ENCODE assay signal across 13 cellular contexts in genomic region chr21:46091631-46092025, GRCh38. TPM values are rescaled to one million over a fixed set of nuclear protein-coding genes. Genes with fewer than 3 reads are reported as not detected.
A peak's percentile ranks its signal among the peaks of the same experiment; 100 is the strongest.
DNase-seq lines count a peak whose midpoint lies in the region; ATAC-seq, FAIRE-seq and TF ChIP-seq lines count a peak whose summit lies in the region.
"Had no signal": no experiment of that assay in that cellular context is flagged by ENCODE, and none has a peak within 500 bp of the region (broad histone marks: within the 10 kb centered on the region; RNA-seq: fewer than 3 reads in every experiment).

No MANE protein-coding gene starts in this region.

- H3K36me3 Mint-ChIP-seq in astrocyte (ENCODE audit: low read depth, unreplicated experiment), result no peaks in the 10 kb centered on the region
- peaks cover 7% of the 10 kb centered on the region for H3K36me3 Mint-ChIP-seq in stimulated activated effector memory CD8-positive, alpha-beta T cell treated with anti-CD3 and anti-CD28 coated beads, Interleukin-12 subunit alpha, Interleukin-12 subunit beta, amount 100 ng/mL, for 72 hours
- H3K36me3 Mint-ChIP-seq: brain had no signal

- H3K36me3 ChIP-seq in BLaER1 (no peaks in the 10 kb centered on the region), astrocyte (ENCODE audit: insufficient read depth, low read length) (no peaks in the 10 kb centered on the region)

- no peak overlapping the region for H3K4me3 Mint-ChIP-seq in astrocyte (ENCODE audit: unreplicated experiment)
- no peak overlapping the region for H3K4me3 Mint-ChIP-seq in stimulated activated effector memory CD8-positive, alpha-beta T cell treated with anti-CD3 and anti-CD28 coated beads, Interleukin-12 subunit alpha, Interleukin-12 subunit beta, amount 100 ng/mL, for 72 hours
- no peak overlapping the region for H3K4me3 Mint-ChIP-seq in stimulated activated naive CD8-positive, alpha-beta T cell treated with anti-CD3 and anti-CD28 coated beads, Interleukin-15, amount 100 ng/mL, for 72 hours
- H3K4me3 Mint-ChIP-seq: CD4-positive, alpha-beta T cell had no signal

- H3K9me3 ChIP-seq in BLaER1 (peaks cover 38% of the 10 kb centered on the region), astrocyte (ENCODE audit: insufficient read depth, low read depth, low read length) (peaks cover 3% of the 10 kb centered on the region)

- H2AFZ ChIP-seq in astrocyte (ENCODE audit: low read depth, low read length), result no peak overlapping the region

- H3K79me2 ChIP-seq in astrocyte (ENCODE audit: insufficient read depth, low read length), result peaks cover 3% of the 10 kb centered on the region

- H3K27me3 ChIP-seq in BLaER1 (no peaks in the 10 kb centered on the region), astrocyte (ENCODE audit: insufficient read depth, low read length) (no peaks in the 10 kb centered on the region)

- no peak for FAIRE-seq in astrocyte (lab: Jason Lieb, UNC)
- FAIRE-seq: H54 had no signal

- peaks cover 25% of the 10 kb centered on the region for H3K9me3 Mint-ChIP-seq in astrocyte (ENCODE audit: unreplicated experiment)
- peaks cover 17% of the 10 kb centered on the region for H3K9me3 Mint-ChIP-seq in stimulated activated effector memory CD8-positive, alpha-beta T cell treated with anti-CD3 and anti-CD28 coated beads, Interleukin-12 subunit alpha, Interleukin-12 subunit beta, amount 100 ng/mL, for 72 hours
- H3K9me3 Mint-ChIP-seq in stimulated activated naive CD8-positive, alpha-beta T cell treated with anti-CD3 and anti-CD28 coated beads, Interleukin-15, amount 100 ng/mL, for 72 hours, result peaks cover 24 to 50% of the 10 kb centered on the region in 2 donors

- H3K27ac ChIP-seq in BLaER1 (peak overlapping the region; percentile 52), astrocyte (ENCODE audit: low read depth, low read length) (peak overlapping the region; percentile 92)

- H4K20me1 ChIP-seq in BLaER1 (no peaks in the 10 kb centered on the region), astrocyte (ENCODE audit: insufficient read depth, low read length) (no peaks in the 10 kb centered on the region)

- H3K27ac Mint-ChIP-seq in astrocyte (ENCODE audit: unreplicated experiment), result no peak overlapping the region
- H3K27ac Mint-ChIP-seq in stimulated activated effector memory CD8-positive, alpha-beta T cell treated with anti-CD3 and anti-CD28 coated beads, Interleukin-12 subunit alpha, Interleukin-12 subunit beta, amount 100 ng/mL, for 72 hours, result peak overlapping the region; percentile 29
- H3K27ac Mint-ChIP-seq in stimulated activated naive CD8-positive, alpha-beta T cell treated with anti-CD3 and anti-CD28 coated beads, Interleukin-15, amount 100 ng/mL, for 72 hours, result no peak overlapping the region
- H3K27ac Mint-ChIP-seq: CD4-positive, alpha-beta T cell had no signal

- no peak for ATAC-seq in stimulated activated effector memory CD8-positive, alpha-beta T cell treated with anti-CD3 and anti-CD28 coated beads, Interleukin-12 subunit alpha, Interleukin-12 subunit beta, amount 100 ng/mL, for 72 hours
- ATAC-seq in stimulated activated naive CD8-positive, alpha-beta T cell treated with anti-CD3 and anti-CD28 coated beads, Interleukin-15, amount 100 ng/mL, for 72 hours, result no peak
- ATAC-seq in GM18520 (IDR thresholded peaks at IDR 0.05; ENCODE audit: unreplicated experiment), result no peak

- no peaks in the 10 kb centered on the region for H3K4me1 Mint-ChIP-seq in astrocyte (ENCODE audit: low read depth, unreplicated experiment)
- peaks cover 10% of the 10 kb centered on the region for H3K4me1 Mint-ChIP-seq in stimulated activated effector memory CD8-positive, alpha-beta T cell treated with anti-CD3 and anti-CD28 coated beads, Interleukin-12 subunit alpha, Interleukin-12 subunit beta, amount 100 ng/mL, for 72 hours
- no peaks in the 10 kb centered on the region for H3K4me1 Mint-ChIP-seq in stimulated activated naive CD8-positive, alpha-beta T cell treated with anti-CD3 and anti-CD28 coated beads, Interleukin-15, amount 100 ng/mL, for 72 hours

- H3K9ac ChIP-seq in BLaER1, result peak overlapping the region; percentile 35
- peak overlapping the region; percentile 76 for H3K9ac ChIP-seq in astrocyte (ENCODE audit: low read length)

- no peak overlapping the region for H3K4me3 ChIP-seq in BLaER1
- no peak overlapping the region for H3K4me3 ChIP-seq in astrocyte (ENCODE audit: insufficient read depth, low read depth, low read length)

- peak overlapping the region; percentile 90 for H3K4me2 ChIP-seq in BLaER1
- peak overlapping the region; percentile 71 for H3K4me2 ChIP-seq in astrocyte (ENCODE audit: low read length)

- H3K27me3 Mint-ChIP-seq in astrocyte (ENCODE audit: low read depth, unreplicated experiment), result peaks cover 5% of the 10 kb centered on the region
- H3K27me3 Mint-ChIP-seq in stimulated activated naive CD8-positive, alpha-beta T cell treated with anti-CD3 and anti-CD28 coated beads, Interleukin-15, amount 100 ng/mL, for 72 hours, result peaks cover 5% of the 10 kb centered on the region
- H3K27me3 Mint-ChIP-seq: CD4-positive, alpha-beta T cell had no signal

- H3K4me1 ChIP-seq in BLaER1 (peaks cover 29% of the 10 kb centered on the region), astrocyte (ENCODE audit: insufficient read depth, low read length) (peaks cover 15% of the 10 kb centered on the region)

- no peak for TF ChIP-seq CTCF in astrocyte (IDR thresholded peaks at IDR 0.05; ENCODE audit: insufficient read depth, low read depth, low read length)

- DNase-seq in astrocyte (ENCODE audit: low read depth) (no peak), mesenteric fat pad (ENCODE audit: low spot score) (peak; percentile 28), NCI-H69 (lab: John Stamatoyannopoulos, UW) (no peak)
- no peak for DNase-seq in stimulated activated effector memory CD8-positive, alpha-beta T cell treated with anti-CD3 and anti-CD28 coated beads, Interleukin-12 subunit alpha, Interleukin-12 subunit beta, amount 100 ng/mL, for 72 hours (ENCODE audit: low spot score in 2 of 2)
- DNase-seq in activated CD4-positive, alpha-beta T cell treated with anti-CD3 and anti-CD28 coated beads for 4 hours, result no peak
- DNase-seq in stimulated activated naive CD8-positive, alpha-beta T cell treated with anti-CD3 and anti-CD28 coated beads, Interleukin-15, amount 100 ng/mL, for 72 hours, result no peak
- DNase-seq: CD4-positive, alpha-beta T cell; NCI-H2171 treated with DMSO at 0.1 percent for 48 hours; T-helper 1 cell had no signal

RNA-seq across cellular contexts. Expression of gene COL6A2, which starts 6.3 kb away (rescaled TPM):
- total RNA-seq in astrocyte, result 120 and 194 TPM in 2 replicates
- total RNA-seq in mesenteric fat pad, result 735 TPM
